Comparison of ENCODE assay signal across 11 cellular contexts in the genomic region with DNA sequence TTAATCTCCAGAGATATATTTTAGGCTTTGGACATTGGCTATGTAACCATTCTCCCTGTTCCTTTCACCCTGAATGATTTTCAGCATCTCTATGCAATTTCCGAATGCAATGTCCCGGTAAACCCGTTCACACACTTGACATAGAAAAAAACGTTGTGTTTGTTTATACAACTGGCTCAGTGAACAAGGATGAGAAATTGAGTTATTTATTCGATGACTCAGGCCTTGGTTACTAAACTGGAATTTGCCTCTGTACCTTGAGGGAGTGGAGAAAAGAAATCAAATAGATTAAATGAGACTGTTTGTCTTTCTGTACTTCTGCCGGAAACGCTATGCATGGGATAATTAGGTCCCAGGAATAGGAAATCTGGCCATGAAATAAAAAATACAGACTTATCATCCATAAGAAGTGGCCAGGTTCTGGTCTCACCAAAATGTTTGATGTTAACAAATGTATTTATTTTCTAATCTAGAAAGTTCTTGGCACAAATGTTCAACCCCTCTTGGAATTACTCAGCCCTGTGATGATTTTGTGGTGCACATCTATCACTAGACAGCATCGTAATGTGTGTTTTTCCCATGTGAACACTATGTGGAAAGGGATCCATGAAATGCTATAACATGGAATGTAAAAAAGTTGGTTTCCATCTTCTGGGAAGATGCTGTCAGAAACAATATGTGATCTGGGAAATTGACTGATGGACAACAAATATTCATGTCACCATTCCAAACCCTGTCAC.
DNase-seq lines count a peak whose midpoint lies in the region; ATAC-seq and TF ChIP-seq lines count a peak whose summit lies in the region.
"Had no signal": no experiment of that assay in that cellular context is flagged by ENCODE, and none has a peak within 500 bp of the region (broad histone marks: within the 10 kb centered on the region; RNA-seq: fewer than 3 reads in every experiment).

No MANE protein-coding gene starts in this region.

- H3K4me2 ChIP-seq in osteoblast (ENCODE audit: insufficient read depth, low read length): peak overlapping the region; percentile 49

- no peaks in the 10 kb centered on the region for H3K27me3 ChIP-seq in endocrine pancreas (ENCODE audit: control insufficient read depth, insufficient read depth, low read length)
- H3K27me3 ChIP-seq in osteoblast (ENCODE audit: insufficient read depth, low read length): no peaks in the 10 kb centered on the region
- H3K27me3 ChIP-seq in psoas muscle (ENCODE audit: insufficient read depth in 3 of 3, low read length in 2 of 3): no peaks in the 10 kb centered on the region

- no peak for ATAC-seq in psoas muscle
- ATAC-seq: effector memory CD8-positive, alpha-beta T cell had no signal

- H3K9me3 ChIP-seq in endocrine pancreas (ENCODE audit: control insufficient read depth, low read length) (no peaks in the 10 kb centered on the region), osteoblast (ENCODE audit: low read depth, low read length) (no peaks in the 10 kb centered on the region), psoas muscle (no peaks in the 10 kb centered on the region)

- H3K9ac ChIP-seq in endocrine pancreas (ENCODE audit: control insufficient read depth, insufficient read depth, low read length): no peak overlapping the region

- intact Hi-C loops in psoas muscle (cut with DNase I): no loop called here

- H3K4me3 ChIP-seq in endocrine pancreas (ENCODE audit: control insufficient read depth, insufficient read depth, low read length): peak overlapping the region; percentile 31
- H3K4me3 ChIP-seq in osteoblast (ENCODE audit: insufficient read depth, low read length): no peak overlapping the region
- H3K4me3 ChIP-seq in psoas muscle: no peak overlapping the region

- H3K79me2 ChIP-seq in osteoblast (ENCODE audit: insufficient read depth, low read length): no peaks in the 10 kb centered on the region

- no peak for TF ChIP-seq CTCF in osteoblast (IDR thresholded peaks at IDR 0.05; ENCODE audit: extremely low read depth, low read depth, low read length)
- TF ChIP-seq CTCF in psoas muscle (IDR thresholded peaks at IDR 0.05): no peak

- no peaks in the 10 kb centered on the region for H4K20me1 ChIP-seq in osteoblast (ENCODE audit: insufficient read depth, low read length)

- H3K36me3 ChIP-seq in endocrine pancreas (ENCODE audit: control insufficient read depth, insufficient read depth, low read length) (no peaks in the 10 kb centered on the region), osteoblast (ENCODE audit: insufficient read depth, low read length) (no peaks in the 10 kb centered on the region), psoas muscle (ENCODE audit: insufficient read depth in 1 of 2, low read depth in 1 of 2) (no peaks in the 10 kb centered on the region)

- 77 to 89% (median 80%) methylated on average over 8 of the region's 8 CpGs for WGBS in psoas muscle, 3 donors

- H3K4me1 ChIP-seq in endocrine pancreas (ENCODE audit: control insufficient read depth, insufficient read depth, low read length): peaks cover 15% of the 10 kb centered on the region
- H3K4me1 ChIP-seq in osteoblast (ENCODE audit: insufficient read depth, low read length): peaks cover 9% of the 10 kb centered on the region
- no peaks in the 10 kb centered on the region for H3K4me1 ChIP-seq in psoas muscle

- DNase-seq in DMS79 (lab: John Stamatoyannopoulos, UW) (peak; percentile 59), NCI-H460 (ENCODE audit: extremely low read depth, low read depth) (peak; percentile 74), osteoblast (ENCODE audit: insufficient read length, low spot score, missing footprints) (peak; percentile 13), psoas muscle (no peak), CD1c-positive myeloid dendritic cell (ENCODE audit: extremely low spot score) (no peak), OCI-M1 (lab: John Stamatoyannopoulos, UW) (no peak)
- DNase-seq: activated CD4-positive, alpha-beta T cell treated with anti-CD3 and anti-CD28 coated beads, Interleukin-2, amount 50 U/mL, for 4 hours; effector memory CD8-positive, alpha-beta T cell; KG1; SW 1271 had no signal

- H2AFZ ChIP-seq in osteoblast (ENCODE audit: low read length): no peak overlapping the region

- H3K27ac ChIP-seq in osteoblast (ENCODE audit: low read depth, low read length): no peak overlapping the region
- no peak overlapping the region for H3K27ac ChIP-seq in psoas muscle

Comparison
In these comparisons a context has a peak if more than half of its experiments do, and no peak if none do; other contexts are left out.
1. DNase-seq: peak in DMS79 (single experiment), NCI-H460 (single experiment) and osteoblast (single experiment); none in psoas muscle (0 of 2), CD1c-positive myeloid dendritic cell (single experiment) and OCI-M1 (single experiment).